16 cellular contexts compared by ENCODE assay signal in genomic region chr14:101362529-101363260, GRCh38.
"Had no signal": no experiment of that assay in that cellular context is flagged by ENCODE, and none has a peak within 500 bp of the region (broad histone marks: within the 10 kb centered on the region; RNA-seq: fewer than 3 reads in every experiment).

No MANE protein-coding gene starts in this region.

- H3K4me3 ChIP-seq: cardiac muscle cell, left ventricle myocardium inferior, pancreas, suprapubic skin had no signal

- H3K4me3 Mint-ChIP-seq: activated naive CD4-positive, alpha-beta T cell treated with anti-CD3 and anti-CD28 coated beads for 36 hours; neural crest cell; type B pancreatic cell had no signal

- H3K9me3 Mint-ChIP-seq: activated naive CD4-positive, alpha-beta T cell treated with anti-CD3 and anti-CD28 coated beads for 36 hours; activated T-helper 2 cell treated with anti-CD3 and anti-CD28 coated beads, Interferon-gamma antibody, Interleukin-2, Interleukin-4, amounts not matched to agents 10 μg/mL and 5 μg/mL and 100 μg/mL, durations not matched to agents 14 hours and 24 hours and 36 hours; neural crest cell; type B pancreatic cell had no signal

- ATAC-seq: activated CD4-positive, CD25-positive, alpha-beta regulatory T cell treated with anti-CD3 and anti-CD28 coated beads, Interleukin-2, amount 50 U/mL, for 24 hours; esophagus mucosa; pancreas had no signal

- H3K27ac Mint-ChIP-seq: activated naive CD4-positive, alpha-beta T cell treated with anti-CD3 and anti-CD28 coated beads for 36 hours; activated T-helper 2 cell treated with anti-CD3 and anti-CD28 coated beads, Interferon-gamma antibody, Interleukin-2, Interleukin-4, amounts not matched to agents 10 μg/mL and 5 μg/mL and 100 μg/mL, durations not matched to agents 14 hours and 24 hours and 36 hours; type B pancreatic cell had no signal

- H3K4me1 ChIP-seq: left ventricle myocardium inferior, pancreas had no signal

- H3K36me3 Mint-ChIP-seq: type B pancreatic cell had no signal

- H3K36me3 ChIP-seq: cardiac muscle cell, left ventricle myocardium inferior, pancreas, suprapubic skin had no signal

- H3K27me3 Mint-ChIP-seq: type B pancreatic cell had no signal

- DNase-seq: activated CD4-positive, alpha-beta T cell treated with anti-CD3 and anti-CD28 coated beads, Interleukin-2, amount 50 U/mL, for 1 hour; activated naive CD4-positive, alpha-beta T cell treated with anti-CD3 and anti-CD28 coated beads for 36 hours; activated T-cell treated with anti-CD3 and anti-CD28 coated beads, Interleukin-2, amount 50 U/mL, for 1 hour; hypothalamus; left ventricle myocardium inferior; pancreas; retina; stimulated activated CD4-positive, alpha-beta T cell treated with anti-CD3 and anti-CD28 coated beads, Interleukin-4, amount 100 ng/mL, for 24 hours; stimulated activated naive CD4-positive, alpha-beta T cell treated with Interleukin-2 at 50 U/mL for 16 hours had no signal

- H3K27ac ChIP-seq: cardiac muscle cell, left ventricle myocardium inferior, pancreas, suprapubic skin had no signal

- H3K27me3 ChIP-seq: cardiac muscle cell, pancreas had no signal

- H3K9me3 ChIP-seq: pancreas, suprapubic skin had no signal
